1 cellular context compared by ENCODE assay signal in the genomic region with DNA sequence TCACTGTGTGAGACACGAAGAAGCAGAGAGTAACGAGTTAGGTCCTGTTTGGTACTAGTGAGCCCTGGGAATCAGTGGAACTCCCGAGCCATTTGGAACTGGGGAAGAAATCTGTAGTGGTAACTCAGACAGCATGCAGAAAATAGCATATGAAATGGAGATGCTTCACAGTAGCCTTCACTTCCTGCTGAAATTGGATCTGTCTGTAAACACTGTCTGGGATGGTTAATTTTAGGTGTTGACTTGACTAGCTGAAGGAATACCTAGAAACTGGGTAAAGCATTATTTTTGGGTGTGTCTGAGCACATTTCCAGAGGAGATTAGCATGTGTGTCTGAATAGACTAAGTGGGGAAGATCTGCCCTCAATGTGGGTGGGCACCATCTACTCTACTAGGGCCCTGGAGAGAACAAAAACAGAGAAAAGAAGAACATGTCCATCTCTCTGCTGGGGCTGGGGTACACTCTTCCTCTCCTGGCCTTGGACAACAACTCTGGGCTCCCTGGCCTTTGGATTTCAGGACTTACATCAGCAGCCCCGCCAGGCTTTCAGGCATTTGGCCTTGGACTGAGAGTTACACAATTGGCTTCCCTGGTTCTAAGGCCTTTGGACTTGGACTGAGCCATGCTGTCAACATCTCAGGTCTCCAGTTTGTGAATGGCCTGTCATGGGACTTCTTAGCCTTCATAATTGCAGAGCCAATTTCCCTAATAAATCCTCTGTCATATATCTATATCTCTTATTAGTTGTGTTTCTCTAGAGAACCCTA.
TF ChIP-seq lines count a peak whose summit lies in the region.

No MANE protein-coding gene starts in this region.

TF ChIP-seq in HepG2, 621 proteins besides CTCF, POLR2A, EP300 and RAD21 (continued from another document and continues in another):
- TF ChIP-seq SALL1 (CRISPR knock-in tag; IDR thresholded peaks at IDR 0.05) (peak; percentile 97), PHF5A (CRISPR knock-in tag; IDR thresholded peaks at IDR 0.05; ENCODE audit: low read depth, unreplicated experiment) (peak; percentile 42), TGIF2 (CRISPR knock-in tag; IDR thresholded peaks at IDR 0.05) (peak; percentile 81; the same call in 1 of the 2 replicates), ZMYM2 (CRISPR knock-in tag; IDR thresholded peaks at IDR 0.05) (peak; percentile 92), ELF1 (CRISPR knock-in tag; IDR thresholded peaks at IDR 0.05) (0 out of 2 replicates have a peak, but pooled peaks have one; percentile 36), GABPA (IDR thresholded peaks at IDR 0.05; ENCODE audit: low read depth, low read length) (no peak), GABPA (CRISPR knock-in tag; IDR thresholded peaks at IDR 0.05; ENCODE audit: low read depth) (peak; percentile 66; the same call in 1 of the 2 replicates), ZNF333 (CRISPR knock-in tag; IDR thresholded peaks at IDR 0.05; ENCODE audit: borderline replicate concordance) (peak; percentile 64; the same call in 1 of the 2 replicates), CBX2 (IDR thresholded peaks at IDR 0.05; ENCODE audit: low read depth, low read length) (no peak), CBX2 (CRISPR knock-in tag; IDR thresholded peaks at IDR 0.05; ENCODE audit: low read depth) (0 out of 2 replicates have a peak, but pooled peaks have one; percentile 39), RFXAP (CRISPR knock-in tag; IDR thresholded peaks at IDR 0.05; ENCODE audit: borderline replicate concordance) (peak; percentile 49; the same call in 1 of the 2 replicates), KDM6A (CRISPR knock-in tag; IDR thresholded peaks at IDR 0.05; ENCODE audit: low read depth) (peak; percentile 84), NONO (IDR thresholded peaks at IDR 0.05) (no peak), NONO (CRISPR knock-in tag; conservative IDR thresholded peaks at IDR 0.05) (peak; percentile 64), ZNF501 (CRISPR knock-in tag; IDR thresholded peaks at IDR 0.05) (peak; percentile 84), TFAP4 (IDR thresholded peaks at IDR 0.05; ENCODE audit: borderline replicate concordance, low read depth) (peak; percentile 49; the same call in 1 of the 2 replicates), HDAC1 (CRISPR knock-in tag; IDR thresholded peaks at IDR 0.05) (peak; percentile 88), HNF4A (CRISPR knock-in tag; IDR thresholded peaks at IDR 0.05) (peak; percentile 100), ZBTB7B (CRISPR knock-in tag; IDR thresholded peaks at IDR 0.05) (peak; percentile 55), ZNF451 (CRISPR knock-in tag; IDR thresholded peaks at IDR 0.05) (no peak), KDM4B (CRISPR knock-in tag; IDR thresholded peaks at IDR 0.05) (peak; percentile 84), TEAD2 (CRISPR knock-in tag; IDR thresholded peaks at IDR 0.05) (no peak), MAZ (IDR thresholded peaks at IDR 0.05; ENCODE audit: borderline replicate concordance, low read depth, low read length) (0 out of 2 replicates have a peak, but pooled peaks have one; percentile 51), MAZ (CRISPR knock-in tag; IDR thresholded peaks at IDR 0.05; ENCODE audit: low read depth) (0 out of 2 replicates have a peak, but pooled peaks have one; percentile 50), GATAD2A (CRISPR knock-in tag; IDR thresholded peaks at IDR 0.05) (peak; percentile 97), FOXA1 (IDR thresholded peaks at IDR 0.05) (no peak), FOXA1 (CRISPR knock-in tag; IDR thresholded peaks at IDR 0.05) (peak; percentile 89), YEATS4 (CRISPR knock-in tag; IDR thresholded peaks at IDR 0.05; ENCODE audit: borderline replicate concordance) (peak; percentile 68; the same call in 1 of the 2 replicates), ETV5 (CRISPR knock-in tag; IDR thresholded peaks at IDR 0.05; ENCODE audit: borderline replicate concordance) (peak; percentile 58; the same call in 1 of the 2 replicates), KMT2A (CRISPR knock-in tag; IDR thresholded peaks at IDR 0.05) (0 out of 2 replicates have a peak, but pooled peaks have one; percentile 43), ZNF296 (CRISPR knock-in tag; conservative IDR thresholded peaks at IDR 0.05) (no peak), TCF12 (IDR thresholded peaks at IDR 0.05) (no peak), TCF12 (CRISPR knock-in tag; IDR thresholded peaks at IDR 0.05) (peak; percentile 87; the same call in 1 of the 2 replicates), CHD4 (IDR thresholded peaks at IDR 0.05; ENCODE audit: borderline replicate concordance, low read length) (peak; percentile 59; the same call in 1 of the 2 replicates), NR2F2 (IDR thresholded peaks at IDR 0.05; ENCODE audit: borderline replicate concordance, low read depth) (0 out of 2 replicates have a peak, but pooled peaks have one; percentile 27), IKZF5 (CRISPR knock-in tag; IDR thresholded peaks at IDR 0.05) (peak; percentile 94), KLF6 (CRISPR knock-in tag; IDR thresholded peaks at IDR 0.05) (peak; percentile 90), ZNF747 (CRISPR knock-in tag; IDR thresholded peaks at IDR 0.05; ENCODE audit: borderline replicate concordance) (0 out of 2 replicates have a peak, but pooled peaks have one; percentile 47), NR2F6 (IDR thresholded peaks at IDR 0.05) (peak; percentile 47; the same call in 1 of the 2 replicates), NR2F6 (CRISPR knock-in tag; IDR thresholded peaks at IDR 0.05) (peak; percentile 79), SNAPC2 (CRISPR knock-in tag; IDR thresholded peaks at IDR 0.05) (peak; percentile 88), CEBPG (CRISPR knock-in tag; IDR thresholded peaks at IDR 0.05) (peak; percentile 98), ZNF567 (CRISPR knock-in tag; IDR thresholded peaks at IDR 0.05; ENCODE audit: borderline replicate concordance) (no peak), RERE (CRISPR knock-in tag; IDR thresholded peaks at IDR 0.05; ENCODE audit: low read depth) (peak; percentile 72), NR2C2 (CRISPR knock-in tag; IDR thresholded peaks at IDR 0.05; ENCODE audit: borderline replicate concordance) (peak; percentile 79), PHF8 (CRISPR knock-in tag; IDR thresholded peaks at IDR 0.05) (peak; percentile 56), SAP130 (CRISPR knock-in tag; IDR thresholded peaks at IDR 0.05; ENCODE audit: low read depth) (peak; percentile 84)
- TF ChIP-seq, protein P1, sequence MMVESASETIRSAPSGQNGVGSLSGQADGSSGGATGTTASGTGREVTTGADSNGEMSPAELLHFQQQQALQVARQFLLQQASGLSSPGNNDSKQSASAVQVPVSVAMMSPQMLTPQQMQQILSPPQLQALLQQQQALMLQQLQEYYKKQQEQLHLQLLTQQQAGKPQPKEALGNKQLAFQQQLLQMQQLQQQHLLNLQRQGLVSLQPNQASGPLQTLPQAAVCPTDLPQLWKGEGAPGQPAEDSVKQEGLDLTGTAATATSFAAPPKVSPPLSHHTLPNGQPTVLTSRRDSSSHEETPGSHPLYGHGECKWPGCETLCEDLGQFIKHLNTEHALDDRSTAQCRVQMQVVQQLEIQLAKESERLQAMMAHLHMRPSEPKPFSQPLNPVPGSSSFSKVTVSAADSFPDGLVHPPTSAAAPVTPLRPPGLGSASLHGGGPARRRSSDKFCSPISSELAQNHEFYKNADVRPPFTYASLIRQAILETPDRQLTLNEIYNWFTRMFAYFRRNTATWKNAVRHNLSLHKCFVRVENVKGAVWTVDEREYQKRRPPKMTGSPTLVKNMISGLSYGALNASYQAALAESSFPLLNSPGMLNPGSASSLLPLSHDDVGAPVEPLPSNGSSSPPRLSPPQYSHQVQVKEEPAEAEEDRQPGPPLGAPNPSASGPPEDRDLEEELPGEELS (CRISPR knock-in tag; IDR thresholded peaks at IDR 0.05) = peak; percentile 83
- TF ChIP-seq, protein P2, sequence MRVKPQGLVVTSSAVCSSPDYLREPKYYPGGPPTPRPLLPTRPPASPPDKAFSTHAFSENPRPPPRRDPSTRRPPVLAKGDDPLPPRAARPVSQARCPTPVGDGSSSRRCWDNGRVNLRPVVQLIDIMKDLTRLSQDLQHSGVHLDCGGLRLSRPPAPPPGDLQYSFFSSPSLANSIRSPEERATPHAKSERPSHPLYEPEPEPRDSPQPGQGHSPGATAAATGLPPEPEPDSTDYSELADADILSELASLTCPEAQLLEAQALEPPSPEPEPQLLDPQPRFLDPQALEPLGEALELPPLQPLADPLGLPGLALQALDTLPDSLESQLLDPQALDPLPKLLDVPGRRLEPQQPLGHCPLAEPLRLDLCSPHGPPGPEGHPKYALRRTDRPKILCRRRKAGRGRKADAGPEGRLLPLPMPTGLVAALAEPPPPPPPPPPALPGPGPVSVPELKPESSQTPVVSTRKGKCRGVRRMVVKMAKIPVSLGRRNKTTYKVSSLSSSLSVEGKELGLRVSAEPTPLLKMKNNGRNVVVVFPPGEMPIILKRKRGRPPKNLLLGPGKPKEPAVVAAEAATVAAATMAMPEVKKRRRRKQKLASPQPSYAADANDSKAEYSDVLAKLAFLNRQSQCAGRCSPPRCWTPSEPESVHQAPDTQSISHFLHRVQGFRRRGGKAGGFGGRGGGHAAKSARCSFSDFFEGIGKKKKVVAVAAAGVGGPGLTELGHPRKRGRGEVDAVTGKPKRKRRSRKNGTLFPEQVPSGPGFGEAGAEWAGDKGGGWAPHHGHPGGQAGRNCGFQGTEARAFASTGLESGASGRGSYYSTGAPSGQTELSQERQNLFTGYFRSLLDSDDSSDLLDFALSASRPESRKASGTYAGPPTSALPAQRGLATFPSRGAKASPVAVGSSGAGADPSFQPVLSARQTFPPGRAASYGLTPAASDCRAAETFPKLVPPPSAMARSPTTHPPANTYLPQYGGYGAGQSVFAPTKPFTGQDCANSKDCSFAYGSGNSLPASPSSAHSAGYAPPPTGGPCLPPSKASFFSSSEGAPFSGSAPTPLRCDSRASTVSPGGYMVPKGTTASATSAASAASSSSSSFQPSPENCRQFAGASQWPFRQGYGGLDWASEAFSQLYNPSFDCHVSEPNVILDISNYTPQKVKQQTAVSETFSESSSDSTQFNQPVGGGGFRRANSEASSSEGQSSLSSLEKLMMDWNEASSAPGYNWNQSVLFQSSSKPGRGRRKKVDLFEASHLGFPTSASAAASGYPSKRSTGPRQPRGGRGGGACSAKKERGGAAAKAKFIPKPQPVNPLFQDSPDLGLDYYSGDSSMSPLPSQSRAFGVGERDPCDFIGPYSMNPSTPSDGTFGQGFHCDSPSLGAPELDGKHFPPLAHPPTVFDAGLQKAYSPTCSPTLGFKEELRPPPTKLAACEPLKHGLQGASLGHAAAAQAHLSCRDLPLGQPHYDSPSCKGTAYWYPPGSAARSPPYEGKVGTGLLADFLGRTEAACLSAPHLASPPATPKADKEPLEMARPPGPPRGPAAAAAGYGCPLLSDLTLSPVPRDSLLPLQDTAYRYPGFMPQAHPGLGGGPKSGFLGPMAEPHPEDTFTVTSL (CRISPR knock-in tag; IDR thresholded peaks at IDR 0.05; ENCODE audit: borderline replicate concordance) = peak; percentile 98
- TF ChIP-seq, protein P3, sequence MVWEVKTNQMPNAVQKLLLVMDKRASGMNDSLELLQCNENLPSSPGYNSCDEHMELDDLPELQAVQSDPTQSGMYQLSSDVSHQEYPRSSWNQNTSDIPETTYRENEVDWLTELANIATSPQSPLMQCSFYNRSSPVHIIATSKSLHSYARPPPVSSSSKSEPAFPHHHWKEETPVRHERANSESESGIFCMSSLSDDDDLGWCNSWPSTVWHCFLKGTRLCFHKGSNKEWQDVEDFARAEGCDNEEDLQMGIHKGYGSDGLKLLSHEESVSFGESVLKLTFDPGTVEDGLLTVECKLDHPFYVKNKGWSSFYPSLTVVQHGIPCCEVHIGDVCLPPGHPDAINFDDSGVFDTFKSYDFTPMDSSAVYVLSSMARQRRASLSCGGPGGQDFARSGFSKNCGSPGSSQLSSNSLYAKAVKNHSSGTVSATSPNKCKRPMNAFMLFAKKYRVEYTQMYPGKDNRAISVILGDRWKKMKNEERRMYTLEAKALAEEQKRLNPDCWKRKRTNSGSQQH (CRISPR knock-in tag; IDR thresholded peaks at IDR 0.05; ENCODE audit: low read depth) = peak; percentile 76; the same call in 1 of the 2 replicates
